Comparison of ENCODE assay signal across 8 cellular contexts in the genomic region with DNA sequence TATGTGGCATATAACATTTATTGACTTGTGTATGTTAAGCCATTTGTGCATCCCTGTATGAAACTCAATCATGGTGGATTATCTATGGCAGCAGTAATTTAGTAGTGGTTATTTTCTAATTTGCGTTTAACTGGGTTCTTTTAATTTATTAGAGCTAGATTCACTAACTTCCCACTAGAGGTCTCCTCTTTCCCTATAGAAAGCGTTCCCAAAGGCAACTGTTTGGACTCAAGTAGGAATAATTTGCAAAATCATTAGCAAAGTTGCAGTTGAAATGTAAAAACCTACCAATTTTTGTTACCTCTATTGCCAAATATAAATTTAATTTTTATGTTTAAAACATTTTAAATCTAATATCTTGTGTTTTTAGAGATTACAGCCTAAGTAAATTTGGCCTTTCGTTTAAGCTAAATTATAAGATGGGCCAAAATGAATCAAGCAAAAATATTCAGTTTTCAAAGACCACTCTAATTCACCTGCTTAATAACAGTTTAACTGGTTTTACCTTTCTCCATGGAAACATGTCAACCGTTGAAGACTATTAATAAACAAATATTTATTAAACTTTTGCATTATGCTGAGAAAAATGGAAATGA. TPM values are rescaled to one million over a fixed set of nuclear protein-coding genes. Genes with fewer than 3 reads are reported as not detected.
DNase-seq lines count a peak whose midpoint lies in the region; ATAC-seq, FAIRE-seq and TF ChIP-seq lines count a peak whose summit lies in the region.

No MANE protein-coding gene starts in this region.

- BruUV-seq in endothelial cell of umbilical vein (replicated peaks; lab: Mats Ljungman, UMichigan) = no TSS peak

- no peak overlapping the region for H3K9ac ChIP-seq in endothelial cell of umbilical vein (replicated peaks; ENCODE audit: extremely low read depth, insufficient read depth, low read length)

- dilution Hi-C loops in endothelial cell of umbilical vein (cut with MboI; ENCODE audit: extremely low pct_ligation_motif_present, low sequenced_read_pairs) = no loop called here

- intact Hi-C loops in endothelial cell of umbilical vein (cut with micrococcal nuclease) = loop anchor here (10.0 kb wide), 1 partner anchor 517 kb away; a partner anchor contains a TSS

- ATAC-seq in GM21529 (IDR thresholded peaks at IDR 0.05; ENCODE audit: unreplicated experiment) = no peak

- H3K4me3 ChIP-seq in endothelial cell of umbilical vein (replicated peaks in 1 of 3; ENCODE audit: insufficient read depth in 1 of 3, low read depth in 1 of 3, low read length in 3 of 3) = no peak overlapping the region

- H3K4me2 ChIP-seq in endothelial cell of umbilical vein (ENCODE audit: insufficient read depth, low read length) = no peak overlapping the region

- no peak for FAIRE-seq in endothelial cell of umbilical vein (lab: Jason Lieb, UNC)

- CTCF ChIA-PET in endothelial cell of umbilical vein (lab: Charles Lee) = interaction anchor here (0.6 to 4.1 kb wide), 43 partner anchors 9 to 542 kb away, joined by 3 to 33 read pairs (median 4); a partner anchor contains a TSS

- no peak overlapping the region for H2AFZ ChIP-seq in endothelial cell of umbilical vein (ENCODE audit: low read depth, low read length)

- H3K27me3 ChIP-seq in endothelial cell of umbilical vein (ENCODE audit: control insufficient read depth in 2 of 2, insufficient read depth in 2 of 2, low read length in 2 of 2) = no peaks in the 10 kb centered on the region

- peaks cover 11% of the 10 kb centered on the region for H3K4me1 ChIP-seq in endothelial cell of umbilical vein (ENCODE audit: control insufficient read depth, extremely low read depth, insufficient read depth, low read length)

- no peaks in the 10 kb centered on the region for H3K36me3 ChIP-seq in endothelial cell of umbilical vein (ENCODE audit: control insufficient read depth in 2 of 2, extremely low read depth in 1 of 2, insufficient read depth in 2 of 2, low read length in 2 of 2)

- peaks cover 9% of the 10 kb centered on the region for H3K79me2 ChIP-seq in endothelial cell of umbilical vein (ENCODE audit: control insufficient read depth, insufficient read depth, low read length)

- H3K9me3 ChIP-seq in endothelial cell of umbilical vein (replicated peaks; ENCODE audit: control insufficient read depth, insufficient read depth, low read length) = no peaks in the 10 kb centered on the region

- H3K27ac ChIP-seq in endothelial cell of umbilical vein (ENCODE audit: insufficient read depth, low read depth, low read length) = no peak overlapping the region

- POLR2A ChIA-PET in endothelial cell of umbilical vein (lab: Charles Lee) = interaction anchor here (0.6 kb wide), 1 partner anchor 43 kb away, joined by 3 read pairs; no protein-coding TSS in a partner anchor

- no peaks in the 10 kb centered on the region for H4K20me1 ChIP-seq in endothelial cell of umbilical vein (replicated peaks; ENCODE audit: control insufficient read depth, extremely low read depth, insufficient read depth, low read length)

- TF ChIP-seq CTCF in endothelial cell of umbilical vein (IDR thresholded peaks at IDR 0.05; ENCODE audit: extremely low read depth in 1 of 2, insufficient read depth in 1 of 2, low read depth in 1 of 2, low read length in 2 of 2) = peak; percentile 29 to 41

- DNase-seq in DMS153 treated with DMSO at 0.1 percent for 48 hours (lab: John Stamatoyannopoulos, UW; ENCODE audit: unreplicated experiment) (peak; percentile 19), DMS153 (lab: John Stamatoyannopoulos, UW) (no peak), NCI-H524 treated with DMSO at 0.1 percent for 48 hours (lab: John Stamatoyannopoulos, UW) (peak; percentile 20), endothelial cell of umbilical vein (ENCODE audit: low read depth, low spot score) (peak; percentile 45), renal cortical epithelial cell (ENCODE audit: low read depth) (peak; percentile 60), NCI-H1436 (lab: John Stamatoyannopoulos, UW) (no peak)
- no peak for DNase-seq in activated effector memory CD4-positive, alpha-beta T cell treated with Interleukin-2 at 50 U/mL for 16 hours

- no peaks in the 10 kb centered on the region for H3K9me1 ChIP-seq in endothelial cell of umbilical vein (replicated peaks; ENCODE audit: control insufficient read depth, extremely low read depth, insufficient read depth, low read length)

- TF ChIP-seq POLR2A in endothelial cell of umbilical vein (IDR thresholded peaks at IDR 0.05; ENCODE audit: low read depth, low read length) = no peak

TF ChIP-seq in endothelial cell of umbilical vein, 7 proteins besides CTCF, POLR2A, EP300 and RAD21:
- TF ChIP-seq POLR2AphosphoS5 (IDR thresholded peaks at IDR 0.05; ENCODE audit: insufficient read depth, low read depth, low read length) (no peak), EZH2 (IDR thresholded peaks at IDR 0.05; ENCODE audit: borderline replicate concordance, low read depth, low read length, severe bottlenecking) (no peak), FOS (IDR thresholded peaks at IDR 0.05; ENCODE audit: borderline replicate concordance, insufficient read depth, low read length) (no peak), GATA2 (IDR thresholded peaks at IDR 0.05; ENCODE audit: insufficient read depth, insufficient read length, low read depth, low read length) (no peak)

RNA-seq across cellular contexts. Expression of a gene that starts 6.0 kb away (rescaled TPM):
- total RNA-seq in endothelial cell of umbilical vein (7.9 and 13.9 TPM in 2 replicates), renal cortical epithelial cell (6.1 and 10.6 TPM in 2 replicates)
- polyA plus RNA-seq in endothelial cell of umbilical vein = 16.1 and 19.2 TPM in 2 replicates
- 15.7 and 15.9 TPM in 2 replicates for polyA plus RNA-seq in endothelial cell of umbilical vein (2011; cell fraction: cytosol; rRNA removed)
- 11.9 and 15.9 TPM in 2 replicates for polyA plus RNA-seq in endothelial cell of umbilical vein (2011; cell fraction: nucleus; rRNA removed)
- 9.0 and 9.6 TPM in 2 replicates for polyA plus RNA-seq in endothelial cell of umbilical vein (2012)
- polyA minus RNA-seq in endothelial cell of umbilical vein = 8.3 and 15.5 TPM in 2 replicates
- polyA minus RNA-seq in endothelial cell of umbilical vein (2011; cell fraction: cytosol; rRNA and poly(A)+ RNA removed) = 6.1 TPM
- 10.9 and 17.3 TPM in 2 replicates for polyA minus RNA-seq in endothelial cell of umbilical vein (2011; cell fraction: nucleus; rRNA and poly(A)+ RNA removed)

RNA-seq across cellular contexts. Expression of a gene that starts 6.1 kb away (rescaled TPM):
- total RNA-seq in endothelial cell of umbilical vein = 5.3 and 5.4 TPM in 2 replicates
- 2.1 and 2.5 TPM in 2 replicates for polyA plus RNA-seq in endothelial cell of umbilical vein
- 2.5 TPM in 2 replicates for polyA plus RNA-seq in endothelial cell of umbilical vein (2011; cell fraction: cytosol; rRNA removed)
- 2.1 and 2.6 TPM in 2 replicates for polyA plus RNA-seq in endothelial cell of umbilical vein (2011; cell fraction: nucleus; rRNA removed)
- polyA plus RNA-seq in endothelial cell of umbilical vein (2012) = 3.6 and 4.0 TPM in 2 replicates
- 2.1 and 2.4 TPM in 2 replicates for polyA minus RNA-seq in endothelial cell of umbilical vein
- 11.7 TPM for polyA minus RNA-seq in endothelial cell of umbilical vein (2011; cell fraction: cytosol; rRNA and poly(A)+ RNA removed)
- polyA minus RNA-seq in endothelial cell of umbilical vein (2011; cell fraction: nucleus; rRNA and poly(A)+ RNA removed) = 4.0 and 4.7 TPM in 2 replicates
- 7.3 and 13.6 TPM in 2 replicates for total RNA-seq in renal cortical epithelial cell

Comparison
In these comparisons a context has a peak if more than half of its experiments do, and no peak if none do; other contexts are left out.
1. DNase-seq: peak in DMS153 treated with DMSO at 0.1 percent for 48 hours (single experiment), NCI-H524 treated with DMSO at 0.1 percent for 48 hours (single experiment), endothelial cell of umbilical vein (single experiment) and renal cortical epithelial cell (single experiment); none in DMS153 (single experiment), activated effector memory CD4-positive, alpha-beta T cell treated with Interleukin-2 at 50 U/mL for 16 hours (single experiment) and NCI-H1436 (single experiment).